1 cellular context compared by ENCODE assay signal in the genomic region with DNA sequence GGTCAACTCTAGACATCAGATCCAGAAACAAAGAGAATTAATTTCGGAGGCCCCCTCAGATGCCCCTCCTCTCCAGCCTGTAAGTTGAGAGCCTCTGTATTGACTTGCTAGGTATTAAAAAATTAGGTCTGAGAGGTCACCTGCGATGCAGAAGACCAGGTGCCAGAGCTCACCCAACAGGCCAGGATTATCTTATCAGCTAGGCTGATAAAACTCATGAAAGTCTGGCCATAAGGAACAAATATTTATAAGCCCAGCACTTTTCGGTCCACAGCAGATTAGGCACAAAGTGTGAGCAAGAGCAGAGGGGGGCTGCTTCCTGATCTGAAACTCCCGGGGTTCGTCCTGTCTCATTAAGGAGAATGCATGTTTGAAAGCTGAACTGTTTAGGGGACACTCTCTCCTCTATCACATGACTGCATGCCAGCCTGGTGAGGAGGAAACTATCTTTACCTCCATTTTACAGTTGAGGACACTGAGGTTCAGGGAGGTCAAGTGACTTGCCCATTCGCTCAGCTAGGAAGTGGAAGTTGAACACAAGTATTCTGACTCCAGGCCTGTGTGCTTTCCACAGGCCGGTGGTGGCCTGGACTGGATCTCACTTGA.
TF ChIP-seq lines count a peak whose summit lies in the region.

No MANE protein-coding gene starts in this region.

TF ChIP-seq in H1, 55 proteins besides CTCF, POLR2A, EP300 and RAD21:
- TF ChIP-seq EZH2 (IDR thresholded peaks at IDR 0.05; ENCODE audit: low read depth, low read length, severe bottlenecking): no peak
- no peak for TF ChIP-seq USF2 (IDR thresholded peaks at IDR 0.05; ENCODE audit: low read length)
- TF ChIP-seq BACH1 (IDR thresholded peaks at IDR 0.05; ENCODE audit: low read length): no peak
- no peak for TF ChIP-seq KDM4A (IDR thresholded peaks at IDR 0.05; ENCODE audit: low read depth, low read length, severe bottlenecking)
- TF ChIP-seq FOSL1 (IDR thresholded peaks at IDR 0.05; ENCODE audit: insufficient read depth, low read depth, low read length): no peak
- TF ChIP-seq BCL11A (IDR thresholded peaks at IDR 0.05; ENCODE audit: low read depth in 2 of 2, low read length in 2 of 2): no peak
- no peak for TF ChIP-seq SP1 (IDR thresholded peaks at IDR 0.05; ENCODE audit: low read depth, low read length)
- TF ChIP-seq GABPA (IDR thresholded peaks at IDR 0.05; ENCODE audit: borderline replicate concordance, insufficient read depth, low read length): no peak
- TF ChIP-seq KDM1A (IDR thresholded peaks at IDR 0.05; ENCODE audit: borderline replicate concordance, low read length): no peak
- no peak for TF ChIP-seq CEBPB (IDR thresholded peaks at IDR 0.05; ENCODE audit: low read depth, low read length)
- no peak for TF ChIP-seq SP2 (IDR thresholded peaks at IDR 0.05; ENCODE audit: low read length)
- TF ChIP-seq MAX (IDR thresholded peaks at IDR 0.05): no peak
- TF ChIP-seq POLR2AphosphoS5 (IDR thresholded peaks at IDR 0.05; ENCODE audit: low read depth, low read length): no peak
- no peak for TF ChIP-seq CHD7 (IDR thresholded peaks at IDR 0.05; ENCODE audit: insufficient replicate concordance, low read length)
- no peak for TF ChIP-seq TBP (IDR thresholded peaks at IDR 0.05; ENCODE audit: low read depth, low read length)
- no peak for TF ChIP-seq CBX8 (IDR thresholded peaks at IDR 0.05; ENCODE audit: borderline replicate concordance, low read depth, low read length)
- no peak for TF ChIP-seq TEAD4 (IDR thresholded peaks at IDR 0.05; ENCODE audit: low read depth, low read length)
